In the genomic region with DNA sequence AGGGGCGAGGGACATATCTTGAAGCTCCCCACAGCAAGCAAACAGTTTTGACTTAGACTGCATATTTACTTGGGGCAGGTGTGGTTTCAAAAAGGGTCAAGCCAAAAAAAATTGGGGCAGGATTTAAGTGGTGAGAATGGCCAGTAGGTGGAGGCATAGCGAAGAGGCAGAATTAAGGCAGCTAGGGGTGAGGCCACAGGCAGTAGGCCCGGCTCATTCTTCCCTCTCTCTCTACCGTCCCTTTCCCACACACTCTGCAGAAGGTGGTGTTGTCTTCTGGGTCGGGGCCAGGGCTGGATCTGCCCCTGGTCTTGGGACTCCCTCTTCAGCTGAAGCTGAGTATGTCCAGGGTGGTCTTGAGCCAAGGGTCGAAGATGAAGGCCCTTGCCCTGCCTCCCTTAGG, we compare ENCODE assay signal across 1 cellular context.
TF ChIP-seq lines count a peak whose summit lies in the region.

No MANE protein-coding gene starts in this region.

TF ChIP-seq in WTC11, 78 proteins besides CTCF, POLR2A, EP300 and RAD21 (continued from another document):
- TF ChIP-seq KAT7 (CRISPR knock-in tag; IDR thresholded peaks at IDR 0.05; ENCODE audit: borderline replicate concordance) = no peak
- no peak for TF ChIP-seq GRHL2 (CRISPR knock-in tag; IDR thresholded peaks at IDR 0.05; ENCODE audit: insufficient replicate concordance, severe bottlenecking)
- TF ChIP-seq NR1H2 (CRISPR knock-in tag; IDR thresholded peaks at IDR 0.05) = no peak
- TF ChIP-seq ZNF396 (CRISPR knock-in tag; IDR thresholded peaks at IDR 0.05; ENCODE audit: borderline replicate concordance) = no peak
- no peak for TF ChIP-seq RELA (CRISPR knock-in tag; IDR thresholded peaks at IDR 0.05; ENCODE audit: borderline replicate concordance)
- no peak for TF ChIP-seq ZNF423 (CRISPR knock-in tag; IDR thresholded peaks at IDR 0.05)
- TF ChIP-seq ZNF416 (CRISPR knock-in tag; IDR thresholded peaks at IDR 0.05) = no peak
- TF ChIP-seq, protein P1, sequence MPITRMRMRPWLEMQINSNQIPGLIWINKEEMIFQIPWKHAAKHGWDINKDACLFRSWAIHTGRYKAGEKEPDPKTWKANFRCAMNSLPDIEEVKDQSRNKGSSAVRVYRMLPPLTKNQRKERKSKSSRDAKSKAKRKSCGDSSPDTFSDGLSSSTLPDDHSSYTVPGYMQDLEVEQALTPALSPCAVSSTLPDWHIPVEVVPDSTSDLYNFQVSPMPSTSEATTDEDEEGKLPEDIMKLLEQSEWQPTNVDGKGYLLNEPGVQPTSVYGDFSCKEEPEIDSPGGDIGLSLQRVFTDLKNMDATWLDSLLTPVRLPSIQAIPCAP (CRISPR knock-in tag; IDR thresholded peaks at IDR 0.05) = no peak
- TF ChIP-seq, protein P2, sequence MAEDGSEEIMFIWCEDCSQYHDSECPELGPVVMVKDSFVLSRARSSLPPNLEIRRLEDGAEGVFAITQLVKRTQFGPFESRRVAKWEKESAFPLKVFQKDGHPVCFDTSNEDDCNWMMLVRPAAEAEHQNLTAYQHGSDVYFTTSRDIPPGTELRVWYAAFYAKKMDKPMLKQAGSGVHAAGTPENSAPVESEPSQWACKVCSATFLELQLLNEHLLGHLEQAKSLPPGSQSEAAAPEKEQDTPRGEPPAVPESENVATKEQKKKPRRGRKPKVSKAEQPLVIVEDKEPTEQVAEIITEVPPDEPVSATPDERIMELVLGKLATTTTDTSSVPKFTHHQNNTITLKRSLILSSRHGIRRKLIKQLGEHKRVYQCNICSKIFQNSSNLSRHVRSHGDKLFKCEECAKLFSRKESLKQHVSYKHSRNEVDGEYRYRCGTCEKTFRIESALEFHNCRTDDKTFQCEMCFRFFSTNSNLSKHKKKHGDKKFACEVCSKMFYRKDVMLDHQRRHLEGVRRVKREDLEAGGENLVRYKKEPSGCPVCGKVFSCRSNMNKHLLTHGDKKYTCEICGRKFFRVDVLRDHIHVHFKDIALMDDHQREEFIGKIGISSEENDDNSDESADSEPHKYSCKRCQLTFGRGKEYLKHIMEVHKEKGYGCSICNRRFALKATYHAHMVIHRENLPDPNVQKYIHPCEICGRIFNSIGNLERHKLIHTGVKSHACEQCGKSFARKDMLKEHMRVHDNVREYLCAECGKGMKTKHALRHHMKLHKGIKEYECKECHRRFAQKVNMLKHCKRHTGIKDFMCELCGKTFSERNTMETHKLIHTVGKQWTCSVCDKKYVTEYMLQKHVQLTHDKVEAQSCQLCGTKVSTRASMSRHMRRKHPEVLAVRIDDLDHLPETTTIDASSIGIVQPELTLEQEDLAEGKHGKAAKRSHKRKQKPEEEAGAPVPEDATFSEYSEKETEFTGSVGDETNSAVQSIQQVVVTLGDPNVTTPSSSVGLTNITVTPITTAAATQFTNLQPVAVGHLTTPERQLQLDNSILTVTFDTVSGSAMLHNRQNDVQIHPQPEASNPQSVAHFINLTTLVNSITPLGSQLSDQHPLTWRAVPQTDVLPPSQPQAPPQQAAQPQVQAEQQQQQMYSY (CRISPR knock-in tag; IDR thresholded peaks at IDR 0.05) = no peak
- no peak for TF ChIP-seq NR3C1 (CRISPR knock-in tag; conservative IDR thresholded peaks at IDR 0.05; ENCODE audit: low read depth)
- TF ChIP-seq, protein P3, sequence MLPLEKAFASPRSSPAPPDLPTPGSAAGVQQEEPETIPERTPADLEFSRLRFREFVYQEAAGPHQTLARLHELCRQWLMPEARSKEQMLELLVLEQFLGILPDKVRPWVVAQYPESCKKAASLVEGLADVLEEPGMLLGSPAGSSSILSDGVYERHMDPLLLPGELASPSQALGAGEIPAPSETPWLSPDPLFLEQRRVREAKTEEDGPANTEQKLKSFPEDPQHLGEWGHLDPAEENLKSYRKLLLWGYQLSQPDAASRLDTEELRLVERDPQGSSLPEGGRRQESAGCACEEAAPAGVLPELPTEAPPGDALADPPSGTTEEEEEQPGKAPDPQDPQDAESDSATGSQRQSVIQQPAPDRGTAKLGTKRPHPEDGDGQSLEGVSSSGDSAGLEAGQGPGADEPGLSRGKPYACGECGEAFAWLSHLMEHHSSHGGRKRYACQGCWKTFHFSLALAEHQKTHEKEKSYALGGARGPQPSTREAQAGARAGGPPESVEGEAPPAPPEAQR (CRISPR knock-in tag; IDR thresholded peaks at IDR 0.05) = no peak
- TF ChIP-seq MYBL2 (CRISPR knock-in tag; IDR thresholded peaks at IDR 0.05) = no peak
TF ChIP-seq in WTC11: peak in this region for 0.
